8 cellular contexts compared by ENCODE assay signal in the genomic region with DNA sequence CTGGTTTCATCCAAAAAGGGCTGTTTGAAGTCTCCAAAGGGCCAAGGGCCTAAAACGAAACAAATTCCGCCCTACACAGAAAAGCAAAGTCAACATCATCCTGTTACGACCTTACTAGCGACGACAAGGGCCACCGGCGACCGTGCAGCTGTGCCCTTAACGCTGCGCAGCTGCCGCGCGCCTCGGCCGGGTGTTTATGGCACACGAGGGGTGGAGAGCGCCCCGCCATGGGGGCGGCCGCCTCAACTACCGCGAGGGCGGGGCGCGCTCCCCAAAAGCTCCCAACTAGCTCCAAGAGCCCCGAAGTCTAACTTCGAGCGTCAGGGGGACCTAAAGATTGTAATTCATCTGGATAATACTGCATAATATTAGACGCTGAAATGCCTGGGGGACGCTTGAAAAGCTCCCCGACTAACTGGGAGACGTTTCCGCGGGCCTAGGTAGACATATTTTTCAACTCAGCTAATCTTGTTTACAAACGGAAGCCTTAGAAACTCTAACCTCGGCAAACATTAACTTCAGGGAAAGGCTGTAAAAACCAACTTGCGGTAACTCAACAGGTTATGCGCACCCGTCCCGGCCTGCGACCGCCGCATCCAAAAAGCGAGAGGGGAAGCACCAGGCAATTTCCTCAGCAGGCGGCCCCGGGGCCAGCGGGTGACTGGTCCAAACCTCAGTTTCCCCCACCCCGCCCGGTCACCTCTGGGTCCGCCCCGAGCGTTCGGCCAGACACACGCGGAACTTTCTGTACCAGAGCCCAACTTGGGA. TPM values are rescaled to one million over a fixed set of nuclear protein-coding genes. Genes with fewer than 3 reads are reported as not detected.
DNase-seq lines count a peak whose midpoint lies in the region; ATAC-seq and TF ChIP-seq lines count a peak whose summit lies in the region.

No MANE protein-coding gene starts in this region.

- CTCF ChIA-PET in naive thymus-derived CD4-positive, alpha-beta T cell (lab: Charles Lee) = interaction anchor here (0.6 to 1.3 kb wide), 23 partner anchors 11 to 135 kb away, joined by 3 to 18 read pairs (median 4); no protein-coding TSS in a partner anchor

- DNase-seq in CD1c-positive myeloid dendritic cell (ENCODE audit: extremely low spot score) (peak; percentile 81), GM19240 (ENCODE audit: insufficient read length, low spot score) (peak; percentile 21), NOMO-1 treated with DMSO at 0.1 percent for 48 hours (lab: John Stamatoyannopoulos, UW; ENCODE audit: unreplicated experiment) (peak; percentile 63), activated T-cell treated with anti-CD3 and anti-CD28 coated beads for 4 hours (peak; percentile 63), esophagus muscularis mucosa (ENCODE audit: extremely low spot score) (no peak)
- DNase-seq in naive thymus-derived CD4-positive, alpha-beta T cell = peak; percentile 64 to 82 (median 77)
- peak; percentile 58 to 79 (median 68) for DNase-seq in stimulated activated naive CD4-positive, alpha-beta T cell (lab: John Stamatoyannopoulos, UW)

- no peaks in the 10 kb centered on the region for H3K9me3 Mint-ChIP-seq in naive thymus-derived CD4-positive, alpha-beta T cell

- intact Hi-C loops in esophagus muscularis mucosa (cut with DNase I) = loop anchor here (5.0 kb wide), 2 partner anchors 60 to 110 kb away; no protein-coding TSS in a partner anchor
- intact Hi-C loops in naive thymus-derived CD4-positive, alpha-beta T cell (cut with micrococcal nuclease) = loop anchor here (1.0 to 5.0 kb wide), 14 partner anchors 13 to 537 kb away; a partner anchor contains a TSS

- H3K36me3 Mint-ChIP-seq in naive thymus-derived CD4-positive, alpha-beta T cell = peaks cover 4 to 38% (median 20%) of the 10 kb centered on the region in 5 donors

- POLR2A ChIA-PET in naive thymus-derived CD4-positive, alpha-beta T cell (lab: Charles Lee) = interaction anchor here (0.7 to 4.8 kb wide), 27 partner anchors 10 to 162 kb away, joined by 3 to 33 read pairs (median 6); no protein-coding TSS in a partner anchor

- peak overlapping the region; percentile 93 to 98 (median 94) for H3K27ac Mint-ChIP-seq in naive thymus-derived CD4-positive, alpha-beta T cell

- H3K27me3 ChIP-seq in esophagus muscularis mucosa = no peaks in the 10 kb centered on the region
- H3K27me3 ChIP-seq in naive thymus-derived CD4-positive, alpha-beta T cell (ENCODE audit: control insufficient read depth in 2 of 2, insufficient read depth in 2 of 2, low read length in 2 of 2) = no peaks in the 10 kb centered on the region

- peaks cover 57 to 81% (median 71%) of the 10 kb centered on the region in 7 donors for H3K4me1 Mint-ChIP-seq in naive thymus-derived CD4-positive, alpha-beta T cell

- peaks cover 18 to 42% (median 37%) of the 10 kb centered on the region in 4 donors for H3K4me1 ChIP-seq in esophagus muscularis mucosa
- peaks cover 48 to 51% of the 10 kb centered on the region in 2 donors for H3K4me1 ChIP-seq in naive thymus-derived CD4-positive, alpha-beta T cell (ENCODE audit: control insufficient read depth in 2 of 2, insufficient read depth in 2 of 2, low read length in 2 of 2)

- no peaks in the 10 kb centered on the region for H3K27me3 Mint-ChIP-seq in naive thymus-derived CD4-positive, alpha-beta T cell

- peak in 1 of 3 experiments; percentile 24 for TF ChIP-seq CTCF in esophagus muscularis mucosa (IDR thresholded peaks at IDR 0.05)

- H3K27ac ChIP-seq in esophagus muscularis mucosa (replicated peaks in 1 of 4) = peak overlapping the region; percentile 82 to 90 (median 90)
- peak overlapping the region; percentile 80 for H3K27ac ChIP-seq in naive thymus-derived CD4-positive, alpha-beta T cell (ENCODE audit: low read depth, low read length)

- ATAC-seq in HG03457 (IDR thresholded peaks at IDR 0.05; ENCODE audit: unreplicated experiment) = peak; percentile 54
- ATAC-seq in naive thymus-derived CD4-positive, alpha-beta T cell = peak; percentile 74

- H3K4me3 Mint-ChIP-seq in naive thymus-derived CD4-positive, alpha-beta T cell = peak overlapping the region; percentile 88 to 99 (median 96)

- H3K9me3 ChIP-seq in esophagus muscularis mucosa = no peaks in the 10 kb centered on the region
- H3K9me3 ChIP-seq in naive thymus-derived CD4-positive, alpha-beta T cell (ENCODE audit: control insufficient read depth in 2 of 3, low read length in 3 of 3) = no peaks in the 10 kb centered on the region

- no peak for TF ChIP-seq POLR2A in esophagus muscularis mucosa (IDR thresholded peaks at IDR 0.05; ENCODE audit: low read depth)

- H3K4me3 ChIP-seq in esophagus muscularis mucosa = peak overlapping the region; percentile 76 to 97 (median 80)
- peak overlapping the region; percentile 71 for H3K4me3 ChIP-seq in naive thymus-derived CD4-positive, alpha-beta T cell (ENCODE audit: low read length)

- no peak for TF ChIP-seq EP300 in esophagus muscularis mucosa (IDR thresholded peaks at IDR 0.05)

- H3K36me3 ChIP-seq in esophagus muscularis mucosa = peaks cover 0 to 7% (median 2%) of the 10 kb centered on the region in 4 donors
- peaks cover 0 to 17% (median under 1%) of the 10 kb centered on the region in 3 experiments for H3K36me3 ChIP-seq in naive thymus-derived CD4-positive, alpha-beta T cell (ENCODE audit: control insufficient read depth in 2 of 3, insufficient read depth in 3 of 3, low read length in 3 of 3)

- 4% methylated on average over 41 of the region's 55 CpGs for WGBS in esophagus muscularis mucosa

RNA-seq across cellular contexts. Expression of a gene that starts 0.7 kb away (rescaled TPM):
- total RNA-seq in esophagus muscularis mucosa = 100 to 1,000 TPM in 1 of 4 donors, 10 to 100 TPM in 3; 82.7 to 116 (median 88.8) TPM
- 100 to 1,000 TPM; 270 to 495 (median 437) TPM for total RNA-seq in naive thymus-derived CD4-positive, alpha-beta T cell
- polyA plus RNA-seq in naive thymus-derived CD4-positive, alpha-beta T cell = 100 to 1,000 TPM; 811 to 922 TPM
